ENCODE assay signal across 28 cellular contexts in genomic region chr1:184632415-184633175, GRCh38.
A peak's percentile ranks its signal among the peaks of the same experiment; 100 is the strongest.
DNase-seq lines count a peak whose midpoint lies in the region; ATAC-seq and TF ChIP-seq lines count a peak whose summit lies in the region.
"Had no signal": no experiment of that assay in that cellular context is flagged by ENCODE, and none has a peak within 500 bp of the region (broad histone marks: within the 10 kb centered on the region; RNA-seq: fewer than 3 reads in every experiment).

No MANE protein-coding gene starts in this region.

- DNase-seq in RWPE1 (ENCODE audit: low spot score): no peak
- DNase-seq in lung (ENCODE audit: low spot score): peak; percentile 75
- peak in 1 of 2 donors; percentile 86 for DNase-seq in upper lobe of left lung
- DNase-seq in NCI-H146 (lab: John Stamatoyannopoulos, UW): no peak
- DNase-seq: activated CD4-positive, alpha-beta T cell treated with anti-CD3 and anti-CD28 coated beads, Interleukin-2, amount 10 ng/mL, durations not matched to agents 24 days and 14 days; activated naive CD4-positive, alpha-beta T cell treated with Interleukin-2 at 50 U/mL for 16 hours; activated T-cell treated with anti-CD3 and anti-CD28 coated beads, Interleukin-2, amount 50 U/mL, for 48 hours; adrenal gland; CD4-positive, alpha-beta T cell; DMS153; islet precursor cell; KG1; MV-4-11; naive B cell; NCI-H187 treated with DMSO at 0.1 percent for 48 hours; NCI-H2227 treated with DMSO at 0.1 percent for 48 hours; nucleus accumbens; retina; RPMI8226; stimulated activated CD4-positive, alpha-beta T cell treated with anti-CD3 and anti-CD28 coated beads, Interleukin-4, amount 100 ng/mL, for 1 hour had no signal

- WGBS in lung, 2 donors: 75 to 88% methylated on average over 8 of the region's 8 CpGs
- WGBS in upper lobe of left lung, 2 donors: 67 to 81% methylated on average over 8 of the region's 8 CpGs

- ATAC-seq in esophagus mucosa (peak; percentile 51), lung (ENCODE audit: insufficient read depth, low FRiP score) (peak; percentile 71), upper lobe of left lung (ENCODE audit: low FRiP score in 2 of 2) (peak; percentile 14 to 63), HG03045 (IDR thresholded peaks at IDR 0.05; ENCODE audit: unreplicated experiment) (no peak), HG02642 (IDR thresholded peaks at IDR 0.05; ENCODE audit: poor library complexity, unreplicated experiment) (no peak)
- ATAC-seq: stimulated activated memory B cell treated with anti-CD40 and anti-IgM and Interleukin-4, amounts not matched to agents 10 μg/mL and 1 μg/mL and 100 μg/mL, for 72 hours had no signal

- CTCF ChIA-PET in RWPE1 (lab: Yijun Ruan, JAX): no interaction called here

- no peaks in the 10 kb centered on the region for H3K9me3 ChIP-seq in lung (ENCODE audit: control insufficient read depth in 2 of 2, insufficient read depth in 1 of 2, low read length in 1 of 2)
- no peaks in the 10 kb centered on the region for H3K9me3 ChIP-seq in upper lobe of left lung
- H3K9me3 ChIP-seq: adrenal gland, suprapubic skin, vagina had no signal

- H3K36me3 ChIP-seq in lung (ENCODE audit: control insufficient read depth in 2 of 2, insufficient read depth in 2 of 2, low read length in 2 of 2) (no peaks in the 10 kb centered on the region), upper lobe of left lung (no peaks in the 10 kb centered on the region)
- H3K36me3 ChIP-seq: adrenal gland, suprapubic skin, vagina had no signal

- TF ChIP-seq CTCF in RWPE1 (conservative IDR thresholded peaks at IDR 0.05; ENCODE audit: low read depth): no peak
- no peak for TF ChIP-seq CTCF in lung (IDR thresholded peaks at IDR 0.05; ENCODE audit: control extremely low read depth, extremely low read depth)
- no peak for TF ChIP-seq CTCF in upper lobe of left lung (IDR thresholded peaks at IDR 0.05)

- H3K4me1 ChIP-seq in lung (ENCODE audit: control insufficient read depth in 2 of 2, insufficient read depth in 2 of 2, low read length in 2 of 2) (peaks cover 0 to 16% of the 10 kb centered on the region in 2 donors), upper lobe of left lung (peaks cover 0 to 15% (median 7%) of the 10 kb centered on the region in 4 donors)

- POLR2A ChIA-PET in RWPE1 (lab: Yijun Ruan, JAX; ENCODE audit: low non-redundant PET): no interaction called here

- H3K4me3 ChIP-seq in lung (no peak overlapping the region), upper lobe of left lung (no peak overlapping the region)
- H3K4me3 ChIP-seq: adrenal gland, coronary artery, suprapubic skin, vagina had no signal

- no peak for TF ChIP-seq POLR2A in upper lobe of left lung (IDR thresholded peaks at IDR 0.05)

- H3K27ac ChIP-seq in RWPE1 (peak overlapping the region; percentile 40; the same call in 1 of the 2 replicates), lung (ENCODE audit: low read depth in 1 of 2, low read length in 1 of 2) (peak overlapping the region in 1 of 2 donors; percentile 66), upper lobe of left lung (peak overlapping the region in 2 of 4 donors; percentile 35 to 47)
- H3K27ac ChIP-seq: adrenal gland, coronary artery, suprapubic skin, vagina, VCaP had no signal

- H3K27me3 ChIP-seq in lung (ENCODE audit: control insufficient read depth, insufficient read depth) (no peaks in the 10 kb centered on the region), upper lobe of left lung (no peaks in the 10 kb centered on the region)
- H3K27me3 ChIP-seq: adrenal gland, suprapubic skin, vagina had no signal

- TF ChIP-seq EP300 in upper lobe of left lung (IDR thresholded peaks at IDR 0.05): no peak

Comparison
In these comparisons a context has a peak if more than half of its experiments do, and no peak if none do; other contexts are left out.
1. ATAC-seq: peak in esophagus mucosa (single experiment), lung (single experiment) and upper lobe of left lung (2 of 2); none in HG03045 (single experiment) and HG02642 (single experiment).